Comparison of ENCODE assay signal across 10 cellular contexts in genomic region chr3:17039579-17039978, GRCh38.
A peak's percentile ranks its signal among the peaks of the same experiment; 100 is the strongest.
DNase-seq lines count a peak whose midpoint lies in the region; ATAC-seq and TF ChIP-seq lines count a peak whose summit lies in the region.
"Had no signal": no experiment of that assay in that cellular context is flagged by ENCODE, and none has a peak within 500 bp of the region (broad histone marks: within the 10 kb centered on the region; RNA-seq: fewer than 3 reads in every experiment).

No MANE protein-coding gene starts in this region.

- no peaks in the 10 kb centered on the region for H3K9me3 Mint-ChIP-seq in activated T-cell treated with anti-CD3 and anti-CD28 coated beads, Interleukin-2, amount 50 U/mL, for 72 hours

- H3K4me1 ChIP-seq in foreskin keratinocyte = peaks cover 29% of the 10 kb centered on the region

- no peak for DNase-seq in activated T-cell treated with anti-CD3 and anti-CD28 coated beads, Interleukin-2, amount 50 U/mL, for 72 hours
- DNase-seq in activated T-cell treated with anti-CD3 and anti-CD28 coated beads, Interleukin-2, amount 50 U/mL, for 1 hour = no peak
- peak; percentile 94 to 98 for DNase-seq in foreskin keratinocyte
- DNase-seq in stromal cell of bone marrow (ENCODE audit: low read depth) = peak; percentile 15
- DNase-seq in NCI-H1048 (lab: John Stamatoyannopoulos, UW) = no peak
- DNase-seq in DMS79 treated with DMSO at 0.1 percent for 48 hours (lab: John Stamatoyannopoulos, UW) = no peak
- DNase-seq: DMS 273 treated with DMSO at 0.1 percent for 48 hours had no signal

- H3K27ac Mint-ChIP-seq in activated T-cell treated with anti-CD3 and anti-CD28 coated beads, Interleukin-2, amount 50 U/mL, for 72 hours = peak overlapping the region; percentile 30

- peak in 1 of 2 donors; percentile 48 for ATAC-seq in activated T-cell treated with anti-CD3 and anti-CD28 coated beads, Interleukin-2, amount 50 U/mL, for 72 hours (replicated peaks in 1 of 2)
- ATAC-seq in SK-N-SH treated with all-trans-retinoic acid at 6 μM for 48 hours (peak; percentile 97), foreskin keratinocyte (peak; percentile 100), GM18909 (IDR thresholded peaks at IDR 0.05; ENCODE audit: poor library complexity, unreplicated experiment) (no peak)

- no peaks in the 10 kb centered on the region for H3K27me3 Mint-ChIP-seq in activated T-cell treated with anti-CD3 and anti-CD28 coated beads, Interleukin-2, amount 50 U/mL, for 72 hours (ENCODE audit: low read depth)

- peaks cover 0 to 3% of the 10 kb centered on the region in 2 donors for H3K36me3 Mint-ChIP-seq in activated T-cell treated with anti-CD3 and anti-CD28 coated beads, Interleukin-2, amount 50 U/mL, for 72 hours (ENCODE audit: insufficient read depth in 2 of 2)

- peak overlapping the region in 1 of 2 donors; percentile 11 for H3K4me3 Mint-ChIP-seq in activated T-cell treated with anti-CD3 and anti-CD28 coated beads, Interleukin-2, amount 50 U/mL, for 72 hours

- H3K27me3 ChIP-seq in foreskin keratinocyte = no peaks in the 10 kb centered on the region
- H3K27me3 ChIP-seq: cardiac muscle cell had no signal

- H3K4me1 Mint-ChIP-seq in activated T-cell treated with anti-CD3 and anti-CD28 coated beads, Interleukin-2, amount 50 U/mL, for 72 hours (ENCODE audit: low read depth) = peaks cover 36% of the 10 kb centered on the region

- H3K27ac ChIP-seq in foreskin keratinocyte = peak overlapping the region; percentile 8
- H3K27ac ChIP-seq: cardiac muscle cell had no signal

- TF ChIP-seq CTCF in foreskin keratinocyte (conservative IDR thresholded peaks at IDR 0.05) = peak; percentile 39

TF ChIP-seq in SK-N-SH treated with all-trans-retinoic acid at 6 μM for 48 hours, 23 proteins besides CTCF, POLR2A, EP300 and RAD21:
- TF ChIP-seq PPARA (CRISPR knock-in tag; IDR thresholded peaks at IDR 0.05; ENCODE audit: borderline replicate concordance) = no peak
- TF ChIP-seq PATZ1 (CRISPR knock-in tag; IDR thresholded peaks at IDR 0.05; ENCODE audit: borderline replicate concordance) = no peak
- no peak for TF ChIP-seq ZNF8 (CRISPR knock-in tag; IDR thresholded peaks at IDR 0.05)
- no peak for TF ChIP-seq ZNF565 (CRISPR knock-in tag; conservative IDR thresholded peaks at IDR 0.05; ENCODE audit: low read depth)
- no peak for TF ChIP-seq ESRRG (CRISPR knock-in tag; IDR thresholded peaks at IDR 0.05)
- no peak for TF ChIP-seq ISL1 (CRISPR knock-in tag; IDR thresholded peaks at IDR 0.05)
- TF ChIP-seq BACH2 (CRISPR knock-in tag; IDR thresholded peaks at IDR 0.05; ENCODE audit: borderline replicate concordance) = no peak
- no peak for TF ChIP-seq CSRNP3 (CRISPR knock-in tag; IDR thresholded peaks at IDR 0.05)
- TF ChIP-seq ZNF70 (CRISPR knock-in tag; IDR thresholded peaks at IDR 0.05) = no peak
- TF ChIP-seq ZFP30 (CRISPR knock-in tag; IDR thresholded peaks at IDR 0.05) = no peak

Comparison
In these comparisons a context has a peak if more than half of its experiments do, and no peak if none do; other contexts are left out.
1. DNase-seq: peak in foreskin keratinocyte (2 of 2) and stromal cell of bone marrow (single experiment); none in activated T-cell treated with anti-CD3 and anti-CD28 coated beads, Interleukin-2, amount 50 U/mL, for 72 hours (0 of 2), activated T-cell treated with anti-CD3 and anti-CD28 coated beads, Interleukin-2, amount 50 U/mL, for 1 hour (single experiment), NCI-H1048 (single experiment) and DMS79 treated with DMSO at 0.1 percent for 48 hours (single experiment).